21 cellular contexts compared by ENCODE assay signal in the genomic region with DNA sequence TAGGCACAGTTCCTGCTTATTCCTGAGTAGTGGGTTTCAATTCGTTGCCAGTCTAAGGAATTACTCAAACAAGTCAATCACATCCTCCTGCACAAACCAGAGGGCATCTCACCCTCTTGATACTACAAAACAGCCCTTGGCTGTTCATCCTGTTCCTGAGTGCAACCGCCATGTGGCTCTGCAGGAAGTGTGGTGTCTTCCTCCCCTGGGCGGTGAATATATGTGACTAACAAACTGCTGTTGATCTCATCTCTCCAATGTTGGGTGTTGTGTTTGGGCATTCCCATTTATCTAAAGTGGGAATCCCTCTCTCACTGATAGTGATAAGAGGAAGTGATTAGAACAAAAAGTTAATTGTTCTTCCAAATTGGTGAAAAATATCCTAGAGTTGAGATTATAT.
"Had no signal": no experiment of that assay in that cellular context is flagged by ENCODE, and none has a peak within 500 bp of the region (broad histone marks: within the 10 kb centered on the region; RNA-seq: fewer than 3 reads in every experiment).

No MANE protein-coding gene starts in this region.

- DNase-seq: activated CD4-positive, alpha-beta T cell treated with anti-CD3 and anti-CD28 coated beads for 48 hours; activated CD4-positive, CD25-positive, alpha-beta regulatory T cell; activated CD8-positive, alpha-beta memory T cell treated with anti-CD3 and anti-CD28 coated beads, Interleukin-2, amount 10 ng/mL, durations not matched to agents 7 days and 5 days; activated CD8-positive, alpha-beta T cell treated with anti-CD3 and anti-CD28 coated beads for 36 hours; activated effector memory CD4-positive, alpha-beta T cell treated with anti-CD3 and anti-CD28 coated beads, Interleukin-2, amount 50 U/mL, for 16 hours; activated naive CD4-positive, alpha-beta T cell treated with anti-CD3 and anti-CD28 coated beads, Interleukin-2, amount 10 ng/mL, durations not matched to agents 7 days and 5 days; activated T-cell treated with anti-CD3 and anti-CD28 coated beads for 4 hours; amygdala; foreskin keratinocyte; kidney; mammary epithelial cell; nephron progenitor cell; nucleus accumbens; right lobe of liver; stimulated activated CD4-positive, alpha-beta T cell treated with anti-CD3 and anti-CD28 coated beads, Interleukin-1b, Interleukin-23, amount 100 ng/mL, for 48 hours; substantia nigra; T1000; thyroid gland had no signal

- ATAC-seq: activated CD8-positive, alpha-beta memory T cell treated with anti-CD3 and anti-CD28 coated beads, Interleukin-2, amount 10 ng/mL, durations not matched to agents 7 days and 5 days; activated CD8-positive, alpha-beta T cell treated with anti-CD3 and anti-CD28 coated beads for 36 hours; foreskin keratinocyte; left lobe of liver; right lobe of liver had no signal

- FAIRE-seq: bronchial epithelial cell, endometrium, kidney had no signal
